7 cellular contexts compared by ENCODE assay signal in genomic region chr15:74406992-74407705, GRCh38. TPM values are rescaled to one million over a fixed set of nuclear protein-coding genes. Genes with fewer than 3 reads are reported as not detected.
A peak's percentile ranks its signal among the peaks of the same experiment; 100 is the strongest.
DNase-seq lines count a peak whose midpoint lies in the region; ATAC-seq and TF ChIP-seq lines count a peak whose summit lies in the region.

No MANE protein-coding gene starts in this region.

- peak; percentile 93 for ATAC-seq in PC-3
- no peak for ATAC-seq in HG02938 (IDR thresholded peaks at IDR 0.05; ENCODE audit: unreplicated experiment)
- ATAC-seq in GM21526 (IDR thresholded peaks at IDR 0.05; ENCODE audit: low FRiP score, unreplicated experiment), result no peak
- ATAC-seq in HG03196 (IDR thresholded peaks at IDR 0.05; ENCODE audit: unreplicated experiment), result no peak

- H3K27ac ChIP-seq in PC-3 (ENCODE audit: low read length), result peak overlapping the region; percentile 78

- no peaks in the 10 kb centered on the region for H4K20me1 ChIP-seq in PC-3 (ENCODE audit: low read length)

- TF ChIP-seq POLR2A in GM19099 (IDR thresholded peaks at IDR 0.05; ENCODE audit: extremely low read depth, insufficient read length, low read depth), result peak; percentile 1

- no peaks in the 10 kb centered on the region for H3K9me3 ChIP-seq in PC-3 (ENCODE audit: low read length)

- POLR2A ChIA-PET in PC-3 (lab: Charles Lee; ENCODE audit: unreplicated experiment), result interaction anchor here (0.6 to 2.7 kb wide), 2 partner anchors 22 to 128 kb away, joined by 7 to 8 read pairs; no protein-coding TSS in a partner anchor

- CTCF ChIA-PET in PC-3 (lab: Charles Lee), result interaction anchor here (0.5 to 1.0 kb wide), 2 partner anchors 25 to 119 kb away, joined by 3 read pairs; no protein-coding TSS in a partner anchor

- intact Hi-C loops in PC-3 (cut with micrococcal nuclease), result no loop called here

- TF ChIP-seq CTCF in PC-3 (conservative IDR thresholded peaks at IDR 0.05; ENCODE audit: low read depth, low read length) (no peak), epithelial cell of esophagus (IDR thresholded peaks at IDR 0.05; ENCODE audit: insufficient read depth, low read depth, low read length, missing control alignments) (no peak)

- peaks cover 19% of the 10 kb centered on the region for H3K36me3 ChIP-seq in PC-3 (ENCODE audit: low read depth, low read length)

- peaks cover 32% of the 10 kb centered on the region for H3K4me1 ChIP-seq in PC-3 (ENCODE audit: insufficient read depth, low read length)

- no peaks in the 10 kb centered on the region for H3K27me3 ChIP-seq in PC-3 (ENCODE audit: low read length)

- no peak overlapping the region for H2AFZ ChIP-seq in PC-3 (ENCODE audit: low read length)

- H3K9ac ChIP-seq in PC-3 (ENCODE audit: low read length), result peak overlapping the region; percentile 37

- DNase-seq in PC-3 (peak; percentile 90), epithelial cell of esophagus (ENCODE audit: low read depth) (peak; percentile 88), skeletal muscle cell (ENCODE audit: low read depth) (peak; percentile 85)

- H3K4me3 ChIP-seq in PC-3 (ENCODE audit: low read length) (no peak overlapping the region), epithelial cell of esophagus (ENCODE audit: low read length) (no peak overlapping the region), skeletal muscle cell (ENCODE audit: low read depth, low read length) (no peak overlapping the region)

- no peaks in the 10 kb centered on the region for H3K9me2 ChIP-seq in PC-3 (replicated peaks; ENCODE audit: low read length)

- H3K4me2 ChIP-seq in PC-3 (ENCODE audit: low read length), result peak overlapping the region; percentile 33

- H3K79me2 ChIP-seq in PC-3 (ENCODE audit: low read length), result no peaks in the 10 kb centered on the region; the same call in 1 of the 2 replicates

- TSS peak; percentile 67 for BruUV-seq in PC-3 (replicated peaks; lab: Mats Ljungman, UMichigan)

- H3F3A ChIP-seq in PC-3 (ENCODE audit: low read length, unreplicated experiment), result peaks cover 10% of the 10 kb centered on the region

RNA-seq across cellular contexts. Expression of gene SEMA7A, which starts 26.6 kb away (rescaled TPM):
- 74.9 and 75.9 TPM in 2 replicates for total RNA-seq in PC-3 (2014; rRNA removed)

RNA-seq across cellular contexts. Expression of gene CYP11A1, which starts 39.7 kb away (rescaled TPM):
- 0.18 TPM in 1 of 2 replicates, not detected in the other for total RNA-seq in PC-3 (2014; rRNA removed)

RNA-seq across cellular contexts. Expression of gene UBL7, which starts 53.8 kb away (rescaled TPM):
- 46.1 and 57.1 TPM in 2 replicates for total RNA-seq in PC-3 (2014; rRNA removed)
